Comparison of ENCODE assay signal across 8 cellular contexts in the genomic region with DNA sequence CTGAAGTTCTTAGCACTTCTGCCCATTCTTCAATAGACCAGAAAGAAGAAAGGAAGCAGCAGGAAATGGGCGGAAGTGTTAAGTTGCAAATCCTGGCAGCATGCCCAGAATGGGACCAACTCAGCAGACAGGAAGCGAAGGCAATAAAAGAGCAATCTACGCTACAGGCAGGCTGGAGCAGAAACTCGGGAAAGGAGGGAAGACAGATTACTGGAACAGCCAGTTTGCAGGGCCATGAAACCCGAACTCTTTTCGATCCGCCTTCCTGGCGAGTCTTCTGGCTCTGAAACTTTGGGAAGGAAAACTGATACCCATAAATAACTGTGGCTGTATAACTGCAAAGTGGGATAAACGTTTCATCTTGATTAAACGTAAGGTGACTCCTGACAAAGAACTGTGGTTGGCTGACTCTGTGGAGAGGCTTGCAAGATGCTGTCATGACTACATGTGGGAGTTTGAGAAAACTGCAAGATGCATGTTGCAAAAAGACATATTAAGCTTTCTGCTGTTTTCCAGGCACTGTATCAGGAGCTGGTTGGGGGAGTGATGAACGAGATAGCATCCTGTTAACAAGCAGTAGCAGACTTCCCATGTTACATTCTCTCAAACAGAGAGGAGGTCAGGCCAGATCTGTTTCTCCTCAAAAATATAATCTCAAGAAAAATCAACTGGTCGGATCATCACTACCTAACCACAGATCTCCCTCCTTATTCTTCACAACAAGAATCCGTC.
DNase-seq lines count a peak whose midpoint lies in the region; ATAC-seq and TF ChIP-seq lines count a peak whose summit lies in the region.

No MANE protein-coding gene starts in this region.

- peak overlapping the region; percentile 7 for H3K4me3 Mint-ChIP-seq in nephron progenitor cell

- 8 to 13% methylated on average over 13 of the region's 13 CpGs for WGBS in testis, 2 donors

- peak overlapping the region; percentile 94 for H3K27ac Mint-ChIP-seq in nephron progenitor cell

- no peaks in the 10 kb centered on the region for H3K9me3 ChIP-seq in testis

- no peak for TF ChIP-seq CTCF in nephron progenitor cell (IDR thresholded peaks at IDR 0.05)
- TF ChIP-seq CTCF in testis (IDR thresholded peaks at IDR 0.05): no peak

- TF ChIP-seq POLR2A in testis (IDR thresholded peaks at IDR 0.05): no peak

- ATAC-seq in GM21423 (IDR thresholded peaks at IDR 0.05; ENCODE audit: unreplicated experiment) (peak; percentile 50), HG02884 (IDR thresholded peaks at IDR 0.05; ENCODE audit: unreplicated experiment) (no peak)

- no peaks in the 10 kb centered on the region for H3K36me3 ChIP-seq in testis (ENCODE audit: low read depth, missing control alignments)

- no peaks in the 10 kb centered on the region for H3K27me3 Mint-ChIP-seq in nephron progenitor cell (ENCODE audit: low read depth, poor library complexity)

- no peaks in the 10 kb centered on the region for H3K27me3 ChIP-seq in testis

- intact Hi-C loops in testis (cut with DNase I; ENCODE audit: low total_unique reads): no loop called here

- peaks cover 63% of the 10 kb centered on the region for H3K4me1 Mint-ChIP-seq in nephron progenitor cell

- peaks cover 28% of the 10 kb centered on the region for H3K36me3 Mint-ChIP-seq in nephron progenitor cell (ENCODE audit: low read depth)

- H3K27ac ChIP-seq in epithelial cell of prostate: peak overlapping the region; percentile 41
- no peak overlapping the region for H3K27ac ChIP-seq in testis

- no peaks in the 10 kb centered on the region for H3K4me1 ChIP-seq in testis

- H3K4me3 ChIP-seq in testis: no peak overlapping the region

- DNase-seq in NCI-H2227 (lab: John Stamatoyannopoulos, UW; ENCODE audit: unreplicated experiment) (peak; percentile 88), epithelial cell of prostate (ENCODE audit: low read depth, low spot score) (peak; percentile 72), nephron progenitor cell (peak; percentile 60), testis (peak; percentile 58), NCI-H1930 (lab: John Stamatoyannopoulos, UW) (no peak)
- peak; percentile 48 to 51 for DNase-seq in activated CD4-positive, alpha-beta T cell treated with anti-CD3 and anti-CD28 coated beads, Interleukin-2, amount 50 U/mL, for 4 hours

- H3K9me3 Mint-ChIP-seq in nephron progenitor cell: peaks cover 22% of the 10 kb centered on the region

Comparison
In these comparisons a context has a peak if more than half of its experiments do, and no peak if none do; other contexts are left out.
1. DNase-seq: peak in NCI-H2227 (single experiment), activated CD4-positive, alpha-beta T cell treated with anti-CD3 and anti-CD28 coated beads, Interleukin-2, amount 50 U/mL, for 4 hours (2 of 2), epithelial cell of prostate (single experiment), nephron progenitor cell (single experiment) and testis (single experiment); none in NCI-H1930 (0 of 2).